ENCODE assay signal across 20 cellular contexts in genomic region chr18:77016936-77017335, GRCh38.
DNase-seq lines count a peak whose midpoint lies in the region.
"Had no signal": no experiment of that assay in that cellular context is flagged by ENCODE, and none has a peak within 500 bp of the region (broad histone marks: within the 10 kb centered on the region; RNA-seq: fewer than 3 reads in every experiment).

No MANE protein-coding gene starts in this region.

- no peak overlapping the region for H3K27ac Mint-ChIP-seq in activated CD4-positive, alpha-beta T cell treated with anti-CD3 and anti-CD28 coated beads, Interleukin-2, amount 10 ng/mL, durations not matched to agents 7 days and 5 days
- H3K27ac Mint-ChIP-seq: activated CD4-positive, alpha-beta memory T cell treated with anti-CD3 and anti-CD28 coated beads for 36 hours; activated naive CD8-positive, alpha-beta T cell had no signal

- H3K27me3 Mint-ChIP-seq in activated CD4-positive, alpha-beta T cell treated with anti-CD3 and anti-CD28 coated beads, Interleukin-2, amount 10 ng/mL, durations not matched to agents 7 days and 5 days: no peaks in the 10 kb centered on the region
- H3K27me3 Mint-ChIP-seq: activated CD4-positive, alpha-beta memory T cell treated with anti-CD3 and anti-CD28 coated beads for 36 hours; activated naive CD8-positive, alpha-beta T cell; activated T-helper 17 cell treated with anti-CD3 and anti-CD28 coated beads, Interleukin-2, amount 50 U/mL, for 72 hours had no signal

- CTCF ChIA-PET in activated CD4-positive, alpha-beta T cell treated with anti-CD3 and anti-CD28 coated beads, Interleukin-2, amount 10 ng/mL, durations not matched to agents 7 days and 5 days (lab: Charles Lee): interaction anchor here (0.6 kb wide), 1 partner anchor 81 kb away, joined by 3 read pairs; no protein-coding TSS in a partner anchor

- no peak overlapping the region for H3K4me3 Mint-ChIP-seq in activated CD4-positive, alpha-beta T cell treated with anti-CD3 and anti-CD28 coated beads, Interleukin-2, amount 10 ng/mL, durations not matched to agents 7 days and 5 days
- H3K4me3 Mint-ChIP-seq: activated CD4-positive, alpha-beta memory T cell treated with anti-CD3 and anti-CD28 coated beads for 36 hours; activated naive CD8-positive, alpha-beta T cell; activated T-helper 17 cell treated with anti-CD3 and anti-CD28 coated beads, Interleukin-2, amount 50 U/mL, for 72 hours had no signal

- H3K9me3 Mint-ChIP-seq in activated CD4-positive, alpha-beta T cell treated with anti-CD3 and anti-CD28 coated beads, Interleukin-2, amount 10 ng/mL, durations not matched to agents 7 days and 5 days: no peaks in the 10 kb centered on the region
- H3K9me3 Mint-ChIP-seq: activated CD4-positive, alpha-beta memory T cell treated with anti-CD3 and anti-CD28 coated beads for 36 hours; activated T-helper 17 cell treated with anti-CD3 and anti-CD28 coated beads, Interleukin-2, amount 50 U/mL, for 72 hours had no signal

- DNase-seq in NCI-H748 (lab: John Stamatoyannopoulos, UW; ENCODE audit: unreplicated experiment): peak; percentile 15
- no peak for DNase-seq in NCI-H748 treated with DMSO at 0.1 percent for 48 hours (lab: John Stamatoyannopoulos, UW)
- DNase-seq in head of caudate nucleus: peak; percentile 83 to 99 (median 95)
- peak; percentile 89 for DNase-seq in occipital lobe (lab: John Stamatoyannopoulos, UW)
- no peak for DNase-seq in stimulated activated naive CD4-positive, alpha-beta T cell treated with Interleukin-2 at 50 U/mL for 16 hours (lab: John Stamatoyannopoulos, UW)
- no peak for DNase-seq in effector CD4-positive, alpha-beta T cell
- DNase-seq in activated CD4-positive, alpha-beta T cell treated with anti-CD3 and anti-CD28 coated beads, Interleukin-2, amount 10 ng/mL, durations not matched to agents 7 days and 5 days: no peak
- DNase-seq in DMS114 treated with DMSO at 0.1 percent for 48 hours (lab: John Stamatoyannopoulos, UW; ENCODE audit: unreplicated experiment): no peak
- DNase-seq: 8988T; activated CD4-positive, alpha-beta memory T cell treated with anti-CD3 and anti-CD28 coated beads for 36 hours; activated CD8-positive, alpha-beta memory T cell treated with anti-CD3 and anti-CD28 coated beads, Interleukin-2, amount 50 U/mL, for 48 hours; GF-D8; mammary epithelial cell; NCI-H1105; NCI-H2081; NCI-H446; retina; stimulated activated CD4-positive, alpha-beta T cell treated with anti-CD3 and anti-CD28 coated beads, Interleukin-2, amount 100 ng/mL, for 24 hours had no signal

- intact Hi-C loops in head of caudate nucleus (cut with DNase I): loop anchor here (2.0 kb wide), 1 partner anchor 36 kb away; no protein-coding TSS in a partner anchor

- peaks cover 65% of the 10 kb centered on the region for H3K36me3 Mint-ChIP-seq in activated CD4-positive, alpha-beta T cell treated with anti-CD3 and anti-CD28 coated beads, Interleukin-2, amount 10 ng/mL, durations not matched to agents 7 days and 5 days (ENCODE audit: low read depth)

- POLR2A ChIA-PET in activated CD4-positive, alpha-beta T cell treated with anti-CD3 and anti-CD28 coated beads, Interleukin-2, amount 10 ng/mL, durations not matched to agents 7 days and 5 days (lab: Charles Lee): no interaction called here

- peaks cover 18% of the 10 kb centered on the region for H3K4me1 Mint-ChIP-seq in activated CD4-positive, alpha-beta T cell treated with anti-CD3 and anti-CD28 coated beads, Interleukin-2, amount 10 ng/mL, durations not matched to agents 7 days and 5 days

Comparison
In these comparisons a context has a peak if more than half of its experiments do, and no peak if none do; other contexts are left out.
1. DNase-seq: peak in NCI-H748 (single experiment), head of caudate nucleus (42 of 42) and occipital lobe (single experiment); none in NCI-H748 treated with DMSO at 0.1 percent for 48 hours (single experiment), stimulated activated naive CD4-positive, alpha-beta T cell treated with Interleukin-2 at 50 U/mL for 16 hours (single experiment), effector CD4-positive, alpha-beta T cell (single experiment), activated CD4-positive, alpha-beta T cell treated with anti-CD3 and anti-CD28 coated beads, Interleukin-2, amount 10 ng/mL, durations not matched to agents 7 days and 5 days (single experiment) and DMS114 treated with DMSO at 0.1 percent for 48 hours (single experiment).